ENCODE assay signal across 8 cellular contexts in genomic region chr2:172461591-172462392, GRCh38. TPM values are rescaled to one million over a fixed set of nuclear protein-coding genes. Genes with fewer than 3 reads are reported as not detected.
A peak's percentile ranks its signal among the peaks of the same experiment; 100 is the strongest.
DNase-seq lines count a peak whose midpoint lies in the region; ATAC-seq lines count a peak whose summit lies in the region.

No MANE protein-coding gene starts in this region.

- peak overlapping the region; percentile 73 for H3K27ac ChIP-seq in CD4-positive, CD25-positive, alpha-beta regulatory T cell (ENCODE audit: insufficient read depth, low read length, poor library complexity, severe bottlenecking)
- H3K27ac ChIP-seq in effector memory CD4-positive, alpha-beta T cell (ENCODE audit: insufficient read depth, low read length, poor library complexity, severe bottlenecking): peak overlapping the region; percentile 64
- H3K27ac ChIP-seq in mucosa of rectum (ENCODE audit: low read depth in 2 of 2, low read length in 2 of 2): peak overlapping the region; percentile 91 to 92

- H3K36me3 Mint-ChIP-seq in CD4-positive, CD25-positive, alpha-beta regulatory T cell: peaks cover 12% of the 10 kb centered on the region
- peaks cover 5% of the 10 kb centered on the region for H3K36me3 Mint-ChIP-seq in activated CD4-positive, alpha-beta memory T cell treated with anti-CD3 and anti-CD28 coated beads, Interleukin-2, amount 10 ng/mL, durations not matched to agents 7 days and 5 days (ENCODE audit: low read depth)

- H3K4me3 ChIP-seq in CD4-positive, CD25-positive, alpha-beta regulatory T cell (ENCODE audit: low read depth, low read length): peak overlapping the region; percentile 74
- H3K4me3 ChIP-seq in effector memory CD4-positive, alpha-beta T cell (ENCODE audit: insufficient read depth, low read depth, low read length, poor library complexity, severe bottlenecking): peak overlapping the region; percentile 46
- H3K4me3 ChIP-seq in mucosa of rectum (ENCODE audit: low read length in 2 of 2): peak overlapping the region; percentile 22 to 62

- peak overlapping the region; percentile 88 to 99 (median 89) for H3K27ac Mint-ChIP-seq in CD4-positive, CD25-positive, alpha-beta regulatory T cell
- H3K27ac Mint-ChIP-seq in activated CD4-positive, alpha-beta memory T cell treated with anti-CD3 and anti-CD28 coated beads, Interleukin-2, amount 10 ng/mL, durations not matched to agents 7 days and 5 days: peak overlapping the region; percentile 96

- CTCF ChIA-PET in activated CD4-positive, alpha-beta memory T cell treated with anti-CD3 and anti-CD28 coated beads, Interleukin-2, amount 10 ng/mL, durations not matched to agents 7 days and 5 days (lab: Charles Lee): interaction anchor here (0.7 to 8.0 kb wide), 73 partner anchors 9 to 889 kb away, joined by 3 to 120 read pairs (median 4); partner anchors contain the start of genes DLX2 and ITGA6

- DNase-seq in CD4-positive, CD25-positive, alpha-beta regulatory T cell: peak; percentile 65 to 84 (median 76)
- DNase-seq in HCEC 1CT: peak; percentile 29
- DNase-seq in NCI-H524 (lab: John Stamatoyannopoulos, UW): peak; percentile 32 to 53
- peak; percentile 75 for DNase-seq in activated CD4-positive, alpha-beta memory T cell treated with anti-CD3 and anti-CD28 coated beads, Interleukin-2, amount 10 ng/mL, durations not matched to agents 7 days and 5 days
- peak; percentile 54 to 62 (median 59) for DNase-seq in effector memory CD4-positive, alpha-beta T cell
- peak; percentile 50 to 66 for DNase-seq in stimulated activated CD8-positive, alpha-beta memory T cell treated with anti-CD3 and anti-CD28 coated beads, Interleukin-7, amount 100 ng/mL, for 4 hours (ENCODE audit: low read depth in 2 of 2)

- H3K27me3 Mint-ChIP-seq in CD4-positive, CD25-positive, alpha-beta regulatory T cell: no peaks in the 10 kb centered on the region
- H3K27me3 Mint-ChIP-seq in activated CD4-positive, alpha-beta memory T cell treated with anti-CD3 and anti-CD28 coated beads, Interleukin-2, amount 10 ng/mL, durations not matched to agents 7 days and 5 days: peaks cover 9% of the 10 kb centered on the region

- no peaks in the 10 kb centered on the region for H3K27me3 ChIP-seq in CD4-positive, CD25-positive, alpha-beta regulatory T cell (ENCODE audit: control insufficient read depth, insufficient read depth, low read length)
- no peaks in the 10 kb centered on the region for H3K27me3 ChIP-seq in effector memory CD4-positive, alpha-beta T cell (replicated peaks; ENCODE audit: control insufficient read depth, insufficient read depth, low read length, poor library complexity, severe bottlenecking)
- no peaks in the 10 kb centered on the region for H3K27me3 ChIP-seq in mucosa of rectum (ENCODE audit: control insufficient read depth in 2 of 2, insufficient read depth in 2 of 2, low read length in 2 of 2)

- peak overlapping the region; percentile 53 to 69 for H3K9ac ChIP-seq in mucosa of rectum (ENCODE audit: low read depth in 1 of 2, low read length in 2 of 2)

- peaks cover 71% of the 10 kb centered on the region for H3K4me1 ChIP-seq in CD4-positive, CD25-positive, alpha-beta regulatory T cell (ENCODE audit: control insufficient read depth, insufficient read depth, low read length, poor library complexity, severe bottlenecking)
- H3K4me1 ChIP-seq in effector memory CD4-positive, alpha-beta T cell (ENCODE audit: control insufficient read depth, insufficient read depth, low read length, poor library complexity, severe bottlenecking): peaks cover 70% of the 10 kb centered on the region
- H3K4me1 ChIP-seq in mucosa of rectum (ENCODE audit: control insufficient read depth in 2 of 2, insufficient read depth in 2 of 2, low read length in 2 of 2): peaks cover 52 to 66% of the 10 kb centered on the region in 2 donors

- peak; percentile 54 to 58 for ATAC-seq in CD4-positive, CD25-positive, alpha-beta regulatory T cell (ENCODE audit: low read depth in 2 of 2)
- no peak for ATAC-seq in GM21381 (IDR thresholded peaks at IDR 0.05; ENCODE audit: unreplicated experiment)

- peak overlapping the region; percentile 82 to 95 (median 88) for H3K4me3 Mint-ChIP-seq in CD4-positive, CD25-positive, alpha-beta regulatory T cell
- H3K4me3 Mint-ChIP-seq in activated CD4-positive, alpha-beta memory T cell treated with anti-CD3 and anti-CD28 coated beads, Interleukin-2, amount 10 ng/mL, durations not matched to agents 7 days and 5 days: peak overlapping the region; percentile 74

- POLR2A ChIA-PET in activated CD4-positive, alpha-beta memory T cell treated with anti-CD3 and anti-CD28 coated beads, Interleukin-2, amount 10 ng/mL, durations not matched to agents 7 days and 5 days (lab: Charles Lee): interaction anchor here (0.6 to 5.1 kb wide), 15 partner anchors 14 to 446 kb away, joined by 3 to 34 read pairs (median 4); partner anchors contain the start of genes ITGA6 and PDK1

- no peaks in the 10 kb centered on the region for H3K36me3 ChIP-seq in CD4-positive, CD25-positive, alpha-beta regulatory T cell (ENCODE audit: control insufficient read depth, insufficient read depth, low read length)
- no peaks in the 10 kb centered on the region for H3K36me3 ChIP-seq in effector memory CD4-positive, alpha-beta T cell (ENCODE audit: control insufficient read depth, insufficient read depth, low read length)
- peaks cover 0 to 3% of the 10 kb centered on the region in 2 donors for H3K36me3 ChIP-seq in mucosa of rectum (ENCODE audit: control insufficient read depth in 2 of 2, insufficient read depth in 2 of 2, low read length in 2 of 2)

- no peaks in the 10 kb centered on the region for H3K9me3 ChIP-seq in CD4-positive, CD25-positive, alpha-beta regulatory T cell (ENCODE audit: control insufficient read depth in 2 of 2, low read length in 2 of 2)
- H3K9me3 ChIP-seq in effector memory CD4-positive, alpha-beta T cell (ENCODE audit: control insufficient read depth, low read length): no peaks in the 10 kb centered on the region
- no peaks in the 10 kb centered on the region for H3K9me3 ChIP-seq in mucosa of rectum (ENCODE audit: control insufficient read depth in 2 of 2, low read length in 2 of 2)

- no peaks in the 10 kb centered on the region for H3K9me3 Mint-ChIP-seq in CD4-positive, CD25-positive, alpha-beta regulatory T cell
- H3K9me3 Mint-ChIP-seq in activated CD4-positive, alpha-beta memory T cell treated with anti-CD3 and anti-CD28 coated beads, Interleukin-2, amount 10 ng/mL, durations not matched to agents 7 days and 5 days: no peaks in the 10 kb centered on the region

- peaks cover 30 to 95% (median 81%) of the 10 kb centered on the region in 4 donors for H3K4me1 Mint-ChIP-seq in CD4-positive, CD25-positive, alpha-beta regulatory T cell
- peaks cover 78% of the 10 kb centered on the region for H3K4me1 Mint-ChIP-seq in activated CD4-positive, alpha-beta memory T cell treated with anti-CD3 and anti-CD28 coated beads, Interleukin-2, amount 10 ng/mL, durations not matched to agents 7 days and 5 days

RNA-seq across cellular contexts. Expression of gene ITGA6, which starts 34.4 kb away (rescaled TPM):
- 68.5 TPM for total RNA-seq in CD4-positive, CD25-positive, alpha-beta regulatory T cell
- polyA plus RNA-seq in CD4-positive, CD25-positive, alpha-beta regulatory T cell: 10 to 100 TPM; 39.2 to 59.4 (median 45.8) TPM
- total RNA-seq in activated CD4-positive, alpha-beta memory T cell treated with anti-CD3 and anti-CD28 coated beads, Interleukin-2, amount 10 ng/mL, durations not matched to agents 7 days and 5 days: 10 to 100 TPM; 17.7 to 18.0 TPM
